In the genomic region with DNA sequence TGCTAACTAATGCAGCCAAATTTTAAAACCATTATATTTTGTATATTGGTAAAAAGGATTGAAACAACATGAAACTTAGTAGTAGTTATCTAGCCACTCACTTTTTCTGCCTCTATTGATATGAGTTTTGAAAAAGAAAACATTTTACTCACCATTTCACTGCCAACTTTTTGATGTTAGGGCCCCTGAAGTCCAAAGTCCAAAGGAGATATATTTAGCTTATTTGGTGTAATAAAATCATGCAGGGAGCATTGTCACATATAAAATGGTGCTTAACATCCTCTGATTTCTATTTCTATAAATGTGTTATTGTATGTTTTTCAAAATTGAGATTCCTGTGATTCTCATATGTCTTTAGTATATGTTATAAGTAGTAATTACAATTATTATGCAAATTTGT, we compare ENCODE assay signal across 15 cellular contexts. TPM values are rescaled to one million over a fixed set of nuclear protein-coding genes. Genes with fewer than 3 reads are reported as not detected.
DNase-seq lines count a peak whose midpoint lies in the region; ATAC-seq and TF ChIP-seq lines count a peak whose summit lies in the region.
"Had no signal": no experiment of that assay in that cellular context is flagged by ENCODE, and none has a peak within 500 bp of the region (broad histone marks: within the 10 kb centered on the region; RNA-seq: fewer than 3 reads in every experiment).

No MANE protein-coding gene starts in this region.

- no peaks in the 10 kb centered on the region for H3K27me3 Mint-ChIP-seq in GM23338 (ENCODE audit: insufficient read depth, low read depth, poor library complexity)
- H3K27me3 Mint-ChIP-seq: IgD-negative memory B cell had no signal

- H3K79me2 ChIP-seq in GM23338 (replicated peaks; ENCODE audit: insufficient read depth) (no peaks in the 10 kb centered on the region), hepatocyte (no peaks in the 10 kb centered on the region)

- no peak overlapping the region for H3K27ac Mint-ChIP-seq in GM23338
- H3K27ac Mint-ChIP-seq: CD14-positive monocyte; CD8-positive, alpha-beta T cell; IgD-negative memory B cell had no signal

- H2AFZ ChIP-seq in GM23338 = 0 out of 2 replicates have a peak overlapping the region, but pooled peaks have one; percentile 44
- H2AFZ ChIP-seq in hepatocyte = no peak overlapping the region

- H3K4me2 ChIP-seq in GM23338 (no peak overlapping the region), hepatocyte (peak overlapping the region; percentile 35)

- H3K27me3 ChIP-seq in GM23338 (ENCODE audit: insufficient read depth) = no peaks in the 10 kb centered on the region
- H3K27me3 ChIP-seq in hepatocyte = no peaks in the 10 kb centered on the region

- no peaks in the 10 kb centered on the region for H4K20me1 ChIP-seq in GM23338 (replicated peaks; ENCODE audit: insufficient read depth)
- no peaks in the 10 kb centered on the region for H4K20me1 ChIP-seq in hepatocyte (ENCODE audit: insufficient read depth, poor library complexity, severe bottlenecking)

- H3K4me1 Mint-ChIP-seq in GM23338 = peaks cover 2% of the 10 kb centered on the region; the same call in 2 of the 3 replicates
- H3K4me1 Mint-ChIP-seq: CD14-positive monocyte, IgD-negative memory B cell had no signal

- ATAC-seq in GM23338 (no peak), GM21447 (IDR thresholded peaks at IDR 0.05; ENCODE audit: unreplicated experiment) (no peak)
- ATAC-seq: CD8-positive, alpha-beta T cell had no signal

- peaks cover 8% of the 10 kb centered on the region; the same call in 2 of the 3 replicates for H3K36me3 Mint-ChIP-seq in GM23338 (ENCODE audit: low read depth)
- H3K36me3 Mint-ChIP-seq: CD14-positive monocyte; CD8-positive, alpha-beta T cell; IgD-negative memory B cell had no signal

- H3K9me3 Mint-ChIP-seq in GM23338 = peaks cover 9% of the 10 kb centered on the region
- H3K9me3 Mint-ChIP-seq: CD8-positive, alpha-beta T cell had no signal

- H3K36me3 ChIP-seq in GM23338 (ENCODE audit: insufficient read depth) = no peaks in the 10 kb centered on the region
- no peaks in the 10 kb centered on the region for H3K36me3 ChIP-seq in SK-N-MC (ENCODE audit: insufficient read depth, low read length)
- H3K36me3 ChIP-seq in hepatocyte (replicated peaks; ENCODE audit: insufficient read depth, low read depth) = no peaks in the 10 kb centered on the region

- no peak overlapping the region for H3K27ac ChIP-seq in GM23338 (ENCODE audit: low read depth)
- peak overlapping the region; percentile 69 for H3K27ac ChIP-seq in SK-N-MC
- peak overlapping the region; percentile 69 for H3K27ac ChIP-seq in hepatocyte
- H3K27ac ChIP-seq in coronary artery = no peak overlapping the region

- H3F3A ChIP-seq in GM23338 (replicated peaks; ENCODE audit: low read depth) = no peaks in the 10 kb centered on the region

- DNase-seq in GM23338 (ENCODE audit: low spot score) (no peak), SK-N-MC (ENCODE audit: low read depth, low spot score) (no peak), hepatocyte (ENCODE audit: low spot score) (no peak), NCI-H510A (lab: John Stamatoyannopoulos, UW) (no peak), medulla oblongata (ENCODE audit: extremely low spot score) (no peak), coronary artery (ENCODE audit: low spot score) (no peak)
- DNase-seq: CD8-positive, alpha-beta T cell; COR-L47; DND-41; GDM1; HCEC 1CT had no signal

- TF ChIP-seq CTCF in GM23338 (conservative IDR thresholded peaks at IDR 0.05; ENCODE audit: low read depth in 2 of 2) (no peak), hepatocyte (IDR thresholded peaks at IDR 0.05; ENCODE audit: poor library complexity) (no peak), coronary artery (IDR thresholded peaks at IDR 0.05) (no peak)

- no peak overlapping the region for H3K4me3 Mint-ChIP-seq in GM23338
- H3K4me3 Mint-ChIP-seq: CD14-positive monocyte; CD8-positive, alpha-beta T cell; IgD-negative memory B cell had no signal

- no peak overlapping the region for H3K4me3 ChIP-seq in GM23338
- peak overlapping the region; percentile 53 for H3K4me3 ChIP-seq in SK-N-MC
- no peak overlapping the region for H3K4me3 ChIP-seq in hepatocyte
- no peak overlapping the region for H3K4me3 ChIP-seq in coronary artery

- H3K4me1 ChIP-seq in GM23338 (ENCODE audit: insufficient read depth) (no peaks in the 10 kb centered on the region), hepatocyte (ENCODE audit: insufficient read depth) (peaks cover 6% of the 10 kb centered on the region)

- no peaks in the 10 kb centered on the region; the same call in 1 of the 2 replicates for H3K9me3 ChIP-seq in SK-N-MC (ENCODE audit: low read depth, low read length)
- no peaks in the 10 kb centered on the region for H3K9me3 ChIP-seq in hepatocyte (ENCODE audit: low read depth)

- peaks cover 3% of the 10 kb centered on the region; the same call in 1 of the 2 replicates for H3K9me2 ChIP-seq in GM23338 (ENCODE audit: insufficient read depth)
- H3K9me2 ChIP-seq in hepatocyte (replicated peaks; ENCODE audit: insufficient read depth) = no peaks in the 10 kb centered on the region

- H3K9ac ChIP-seq in SK-N-MC (ENCODE audit: insufficient read length) = peak overlapping the region; percentile 41

TF ChIP-seq in GM23338, 12 proteins besides CTCF, POLR2A, EP300 and RAD21:
- no peak for TF ChIP-seq STAT1 (IDR thresholded peaks at IDR 0.05; ENCODE audit: unreplicated experiment)
- TF ChIP-seq ZNF114 (CRISPR knock-in tag; IDR thresholded peaks at IDR 0.05) = no peak
- no peak for TF ChIP-seq POLR2AphosphoS5 (IDR thresholded peaks at IDR 0.05; ENCODE audit: low read depth)
- no peak for TF ChIP-seq EZH2 (IDR thresholded peaks at IDR 0.05; ENCODE audit: low read depth, unreplicated experiment)
- TF ChIP-seq EZH2phosphoT487 (IDR thresholded peaks at IDR 0.05; ENCODE audit: unreplicated experiment) = no peak
- no peak for TF ChIP-seq CREB1 (CRISPR knock-in tag; IDR thresholded peaks at IDR 0.05; ENCODE audit: low read depth)
- TF ChIP-seq, protein P1, sequence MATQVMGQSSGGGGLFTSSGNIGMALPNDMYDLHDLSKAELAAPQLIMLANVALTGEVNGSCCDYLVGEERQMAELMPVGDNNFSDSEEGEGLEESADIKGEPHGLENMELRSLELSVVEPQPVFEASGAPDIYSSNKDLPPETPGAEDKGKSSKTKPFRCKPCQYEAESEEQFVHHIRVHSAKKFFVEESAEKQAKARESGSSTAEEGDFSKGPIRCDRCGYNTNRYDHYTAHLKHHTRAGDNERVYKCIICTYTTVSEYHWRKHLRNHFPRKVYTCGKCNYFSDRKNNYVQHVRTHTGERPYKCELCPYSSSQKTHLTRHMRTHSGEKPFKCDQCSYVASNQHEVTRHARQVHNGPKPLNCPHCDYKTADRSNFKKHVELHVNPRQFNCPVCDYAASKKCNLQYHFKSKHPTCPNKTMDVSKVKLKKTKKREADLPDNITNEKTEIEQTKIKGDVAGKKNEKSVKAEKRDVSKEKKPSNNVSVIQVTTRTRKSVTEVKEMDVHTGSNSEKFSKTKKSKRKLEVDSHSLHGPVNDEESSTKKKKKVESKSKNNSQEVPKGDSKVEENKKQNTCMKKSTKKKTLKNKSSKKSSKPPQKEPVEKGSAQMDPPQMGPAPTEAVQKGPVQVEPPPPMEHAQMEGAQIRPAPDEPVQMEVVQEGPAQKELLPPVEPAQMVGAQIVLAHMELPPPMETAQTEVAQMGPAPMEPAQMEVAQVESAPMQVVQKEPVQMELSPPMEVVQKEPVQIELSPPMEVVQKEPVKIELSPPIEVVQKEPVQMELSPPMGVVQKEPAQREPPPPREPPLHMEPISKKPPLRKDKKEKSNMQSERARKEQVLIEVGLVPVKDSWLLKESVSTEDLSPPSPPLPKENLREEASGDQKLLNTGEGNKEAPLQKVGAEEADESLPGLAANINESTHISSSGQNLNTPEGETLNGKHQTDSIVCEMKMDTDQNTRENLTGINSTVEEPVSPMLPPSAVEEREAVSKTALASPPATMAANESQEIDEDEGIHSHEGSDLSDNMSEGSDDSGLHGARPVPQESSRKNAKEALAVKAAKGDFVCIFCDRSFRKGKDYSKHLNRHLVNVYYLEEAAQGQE (IDR thresholded peaks at IDR 0.05; ENCODE audit: unreplicated experiment) = no peak

RNA-seq across cellular contexts. Expression of a gene that starts 24.5 kb away (rescaled TPM):
- 3.6 and 8.3 TPM in 2 replicates for total RNA-seq in GM23338 (2014; rRNA removed; shearing (Covaris generic))
- polyA plus RNA-seq in GM23338 (2016; fragmentation: Nextera tagmentation; extraction: Ambion mirVana) = 15.9 and 19.5 TPM in 2 replicates
- total RNA-seq in hepatocyte = 12.9 and 16.1 TPM in 2 replicates
- polyA plus RNA-seq in hepatocyte = 77.1 and 92.1 TPM in 2 replicates
- polyA plus RNA-seq: IgD-negative memory B cell had no signal

RNA-seq across cellular contexts. Expression of a gene that starts 36.0 kb away (rescaled TPM):
- 4.2 and 7.8 TPM in 2 replicates for total RNA-seq in GM23338 (2014; rRNA removed; shearing (Covaris generic))
- polyA plus RNA-seq in GM23338 (2016; fragmentation: Nextera tagmentation; extraction: Ambion mirVana) (3.3 TPM in 2 replicates), hepatocyte (284 and 334 TPM in 2 replicates)
- 105 and 137 TPM in 2 replicates for total RNA-seq in hepatocyte
- total RNA-seq: A673 had no signal
- polyA plus RNA-seq: IgD-negative memory B cell had no signal

Comparison
In these comparisons a context has a peak if more than half of its experiments do, and no peak if none do; other contexts are left out.
1. H3K27ac ChIP-seq: peak in SK-N-MC (single experiment) and hepatocyte (single experiment); none in GM23338 (single experiment) and coronary artery (0 of 2).
2. RNA of a gene that starts 36.0 kb away (total RNA-seq): 105 to 137 TPM in hepatocyte; 4.2 to 7.8 TPM in GM23338; every median in the first group is over 10 times any median in the second.